Comparison of ENCODE assay signal across 9 cellular contexts in genomic region chr5:82793808-82794419, GRCh38.
DNase-seq lines count a peak whose midpoint lies in the region; ATAC-seq and TF ChIP-seq lines count a peak whose summit lies in the region.
"Had no signal": no experiment of that assay in that cellular context is flagged by ENCODE, and none has a peak within 500 bp of the region (broad histone marks: within the 10 kb centered on the region; RNA-seq: fewer than 3 reads in every experiment).

No MANE protein-coding gene starts in this region.

- H3K27ac Mint-ChIP-seq in MCF 10A (ENCODE audit: low read depth, unreplicated experiment) (no peak overlapping the region), type B pancreatic cell (no peak overlapping the region)
- H3K27ac Mint-ChIP-seq: activated naive CD4-positive, alpha-beta T cell treated with anti-CD3 and anti-CD28 coated beads, Interleukin-2, amount 50 U/mL, for 24 hours had no signal

- H3K23ac ChIP-seq in mesendoderm (ENCODE audit: low read length), result no peak overlapping the region

- H2BK15ac ChIP-seq in mesendoderm (replicated peaks; ENCODE audit: low read depth), result no peak overlapping the region

- no peak overlapping the region for H2AK5ac ChIP-seq in mesendoderm (ENCODE audit: low read length)

- no peak overlapping the region for H3K27ac ChIP-seq in PC-9
- H3K27ac ChIP-seq in mesendoderm (ENCODE audit: low read depth, low read length), result no peak overlapping the region

- H2BK5ac ChIP-seq in mesendoderm (ENCODE audit: low read length), result no peak overlapping the region

- no peaks in the 10 kb centered on the region for H3K27me3 Mint-ChIP-seq in MCF 10A (ENCODE audit: insufficient read depth, unreplicated experiment)
- no peaks in the 10 kb centered on the region for H3K27me3 Mint-ChIP-seq in type B pancreatic cell

- BruUV-seq in PC-9 (replicated peaks; lab: Mats Ljungman, UMichigan) (no TSS peak), MCF 10A (replicated peaks; lab: Mats Ljungman, UMichigan) (no TSS peak)

- no peaks in the 10 kb centered on the region for H3K9me3 Mint-ChIP-seq in MCF 10A (ENCODE audit: unreplicated experiment)
- H3K9me3 Mint-ChIP-seq in type B pancreatic cell, result peaks cover 4% of the 10 kb centered on the region
- H3K9me3 Mint-ChIP-seq: activated naive CD4-positive, alpha-beta T cell treated with anti-CD3 and anti-CD28 coated beads, Interleukin-2, amount 50 U/mL, for 24 hours had no signal

- H4K8ac ChIP-seq in mesendoderm (ENCODE audit: low read depth, low read length), result no peak overlapping the region

- CTCF ChIA-PET in PC-9 (lab: Charles Lee), result no interaction called here
- CTCF ChIA-PET in MCF 10A (lab: Yijun Ruan, JAX), result interaction anchor here (0.7 to 1.6 kb wide), 12 partner anchors 9 to 636 kb away, joined by 3 to 5 read pairs (median 3); no protein-coding TSS in a partner anchor

- H2AFZ ChIP-seq in PC-9, result no peak overlapping the region

- H3K4me3 ChIP-seq in PC-9 (no peak overlapping the region), mesendoderm (ENCODE audit: low read length) (no peak overlapping the region)

- TF ChIP-seq CTCF in PC-9 (conservative IDR thresholded peaks at IDR 0.05) (peak; percentile 78), MCF 10A (IDR thresholded peaks at IDR 0.05; ENCODE audit: unreplicated experiment) (peak; percentile 68), type B pancreatic cell (conservative IDR thresholded peaks at IDR 0.05) (peak; percentile 74)

- no peaks in the 10 kb centered on the region for H3K4me1 Mint-ChIP-seq in MCF 10A (ENCODE audit: insufficient read depth, unreplicated experiment)
- no peaks in the 10 kb centered on the region for H3K4me1 Mint-ChIP-seq in type B pancreatic cell (ENCODE audit: unreplicated experiment)
- H3K4me1 Mint-ChIP-seq: activated naive CD4-positive, alpha-beta T cell treated with anti-CD3 and anti-CD28 coated beads, Interleukin-2, amount 50 U/mL, for 24 hours had no signal

- H3K4me1 ChIP-seq in PC-9 (replicated peaks; ENCODE audit: insufficient read depth) (no peaks in the 10 kb centered on the region), mesendoderm (ENCODE audit: control insufficient read depth, low read depth, low read length) (peaks cover 3% of the 10 kb centered on the region)

- ATAC-seq in GM21737 (IDR thresholded peaks at IDR 0.05; ENCODE audit: unreplicated experiment), result no peak

- no peaks in the 10 kb centered on the region for H3K79me1 ChIP-seq in mesendoderm (ENCODE audit: low read length)

- no peaks in the 10 kb centered on the region for H4K20me1 ChIP-seq in PC-9 (ENCODE audit: insufficient read depth)

- no peaks in the 10 kb centered on the region for H3K9me2 ChIP-seq in PC-9 (ENCODE audit: insufficient read depth)

- WGBS in mesendoderm (ENCODE audit: extremely low coverage, insufficient coverage, low lambda C conversion rate), result no CpG with 5 or more reads among the region's 4 CpGs

- intact Hi-C loops in PC-9 (cut with micrococcal nuclease; ENCODE audit: unreplicated experiment), result loop anchor here (5.0 to 10.0 kb wide), 2 partner anchors 149 to 442 kb away; no protein-coding TSS in a partner anchor
- intact Hi-C loops in MCF 10A (cut with micrococcal nuclease), result loop anchor here (5.0 kb wide), 2 partner anchors 442 to 678 kb away; partner anchors contain the start of gene VCAN

- H3K4me3 Mint-ChIP-seq in MCF 10A (ENCODE audit: unreplicated experiment) (no peak overlapping the region), type B pancreatic cell (no peak overlapping the region)
- H3K4me3 Mint-ChIP-seq: activated naive CD4-positive, alpha-beta T cell treated with anti-CD3 and anti-CD28 coated beads, Interleukin-2, amount 50 U/mL, for 24 hours had no signal

- H3K9ac ChIP-seq in mesendoderm (ENCODE audit: low read length), result no peak overlapping the region

- H3K36me3 Mint-ChIP-seq in MCF 10A (ENCODE audit: insufficient read depth, unreplicated experiment) (no peaks in the 10 kb centered on the region), type B pancreatic cell (no peaks in the 10 kb centered on the region)
- H3K36me3 Mint-ChIP-seq: activated naive CD4-positive, alpha-beta T cell treated with anti-CD3 and anti-CD28 coated beads, Interleukin-2, amount 50 U/mL, for 24 hours had no signal

- H4K5ac ChIP-seq in mesendoderm (ENCODE audit: low read length), result no peak overlapping the region

- H3K79me2 ChIP-seq in PC-9 (ENCODE audit: low read depth), result no peaks in the 10 kb centered on the region
- H3K79me2 ChIP-seq in mesendoderm (ENCODE audit: control insufficient read depth, insufficient read depth, low read length), result no peaks in the 10 kb centered on the region

- no peak overlapping the region for H3K56ac ChIP-seq in mesendoderm (ENCODE audit: low read length)

- H3K9me3 ChIP-seq in PC-9 (ENCODE audit: insufficient read depth, low read depth), result no peaks in the 10 kb centered on the region

- H3K27me3 ChIP-seq in PC-9 (ENCODE audit: insufficient read depth, low read depth), result no peaks in the 10 kb centered on the region
- H3K27me3 ChIP-seq in mesendoderm (ENCODE audit: insufficient read depth, low read length, poor library complexity), result no peaks in the 10 kb centered on the region

- H3K36me3 ChIP-seq in PC-9 (ENCODE audit: low read depth) (no peaks in the 10 kb centered on the region), mesendoderm (ENCODE audit: control insufficient read depth, insufficient read depth, low read length) (no peaks in the 10 kb centered on the region)

- H3K4me2 ChIP-seq in PC-9 (no peak overlapping the region), mesendoderm (ENCODE audit: low read length) (no peak overlapping the region)

- no peak overlapping the region for H2BK120ac ChIP-seq in mesendoderm (ENCODE audit: low read depth, low read length)

- H3F3A ChIP-seq in PC-9 (ENCODE audit: insufficient read depth, low read depth), result no peaks in the 10 kb centered on the region

- H3K18ac ChIP-seq in mesendoderm (ENCODE audit: low read length), result no peak overlapping the region

- POLR2A ChIA-PET in PC-9 (lab: Charles Lee; ENCODE audit: unreplicated experiment) (no interaction called here), MCF 10A (lab: Yijun Ruan, JAX) (no interaction called here)

- DNase-seq in NCI-H748 (lab: John Stamatoyannopoulos, UW; ENCODE audit: unreplicated experiment) (peak; percentile 16), NCI-H748 treated with DMSO at 0.1 percent for 48 hours (lab: John Stamatoyannopoulos, UW) (no peak), PC-9 (peak in 1 of 2 experiments; percentile 3), MCF 10A (ENCODE audit: unreplicated experiment) (peak; percentile 60), mesendoderm (peak; percentile 76), type B pancreatic cell (ENCODE audit: extremely low spot score, unreplicated experiment) (no peak), 8988T (no peak)

- H3K4ac ChIP-seq in mesendoderm (ENCODE audit: low read depth, low read length), result no peak overlapping the region

Comparison
In these comparisons a context has a peak if more than half of its experiments do, and no peak if none do; other contexts are left out.
1. DNase-seq: peak in NCI-H748 (single experiment), MCF 10A (single experiment) and mesendoderm (single experiment); none in NCI-H748 treated with DMSO at 0.1 percent for 48 hours (single experiment), type B pancreatic cell (single experiment) and 8988T (single experiment).
2. Peak in every context shown above with its lines, with median percentiles within 50 percentile points of each other: CTCF ChIP-seq.